ENCODE assay signal across 8 cellular contexts in the genomic region with DNA sequence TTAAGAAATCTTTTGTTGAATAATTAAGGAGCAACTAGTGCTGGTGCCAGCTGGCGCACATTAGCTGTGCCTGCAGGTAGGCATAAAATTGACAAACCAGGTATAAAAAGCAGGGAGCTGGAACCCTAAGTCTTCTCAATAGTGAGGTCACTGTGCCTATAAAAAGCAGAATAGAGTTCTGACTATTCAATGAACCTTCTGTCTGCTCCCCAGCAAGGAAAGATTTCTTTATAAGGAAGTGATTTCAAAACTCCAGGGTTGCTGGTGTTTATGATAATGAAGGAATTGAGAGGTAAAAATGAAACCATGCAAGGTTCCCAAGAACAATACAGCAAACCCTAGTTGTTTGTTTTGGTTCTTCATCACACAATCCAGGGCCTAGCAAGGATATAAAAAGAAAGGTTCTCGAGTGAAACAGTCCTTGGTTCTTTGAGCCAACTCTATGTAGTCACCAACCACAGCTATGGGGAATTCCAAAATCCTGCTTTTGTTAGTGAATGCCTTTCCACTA.
DNase-seq lines count a peak whose midpoint lies in the region; ATAC-seq and TF ChIP-seq lines count a peak whose summit lies in the region.

No MANE protein-coding gene starts in this region.

- no peak for TF ChIP-seq CTCF in colonic mucosa (IDR thresholded peaks at IDR 0.05)

- no peaks in the 10 kb centered on the region for H3K27me3 ChIP-seq in colonic mucosa
- no peaks in the 10 kb centered on the region for H3K27me3 ChIP-seq in muscle layer of duodenum (ENCODE audit: low read depth, low read length)

- no peaks in the 10 kb centered on the region for H3K4me1 ChIP-seq in colonic mucosa
- peaks cover 10 to 13% of the 10 kb centered on the region in 2 donors for H3K4me1 ChIP-seq in muscle layer of duodenum (ENCODE audit: control insufficient read depth in 1 of 2, insufficient read depth in 2 of 2, low read length in 2 of 2)

- H3K27ac ChIP-seq in colonic mucosa (peak overlapping the region; percentile 58), muscle layer of duodenum (ENCODE audit: low read length) (peak overlapping the region; percentile 83)

- H3K9me3 ChIP-seq in colonic mucosa (no peaks in the 10 kb centered on the region), muscle layer of duodenum (ENCODE audit: control insufficient read depth in 1 of 2, low read length in 2 of 2) (no peaks in the 10 kb centered on the region)

- ATAC-seq in HG02571 (IDR thresholded peaks at IDR 0.05; ENCODE audit: unreplicated experiment): no peak

- H3K4me3 ChIP-seq in colonic mucosa: no peak overlapping the region
- no peak overlapping the region for H3K4me3 ChIP-seq in muscle layer of duodenum (ENCODE audit: low read depth in 1 of 2, low read length in 2 of 2)

- no peak overlapping the region for H3K9ac ChIP-seq in colonic mucosa (ENCODE audit: low read depth in 2 of 2, low read length in 2 of 2)

- DNase-seq in AG20443 (ENCODE audit: low spot score): peak; percentile 81
- DNase-seq in Kasumi-1 (lab: John Stamatoyannopoulos, UW): peak; percentile 9 to 29
- no peak for DNase-seq in colonic mucosa
- DNase-seq in iPS-NIHi11 (ENCODE audit: low spot score): no peak
- no peak for DNase-seq in NCI-H526 treated with DMSO at 0.1 percent for 48 hours (lab: John Stamatoyannopoulos, UW)
- DNase-seq in activated CD4-positive, alpha-beta T cell treated with anti-CD3 and anti-CD28 coated beads for 4 hours: no peak

- intact Hi-C loops in colonic mucosa (cut with DNase I): no loop called here

- H3K36me3 ChIP-seq in colonic mucosa: no peaks in the 10 kb centered on the region
- H3K36me3 ChIP-seq in muscle layer of duodenum (ENCODE audit: control insufficient read depth in 1 of 2, insufficient read depth in 2 of 2, low read length in 2 of 2): peaks cover 0 to 7% of the 10 kb centered on the region in 2 donors

Comparison
In these comparisons a context has a peak if more than half of its experiments do, and no peak if none do; other contexts are left out.
1. DNase-seq: peak in AG20443 (single experiment) and Kasumi-1 (2 of 2); none in colonic mucosa (single experiment), iPS-NIHi11 (single experiment), NCI-H526 treated with DMSO at 0.1 percent for 48 hours (single experiment) and activated CD4-positive, alpha-beta T cell treated with anti-CD3 and anti-CD28 coated beads for 4 hours (0 of 2).